In genomic region chr2:223199531-223200506, GRCh38 we compare ENCODE assay signal across 25 cellular contexts.
"Had no signal": no experiment of that assay in that cellular context is flagged by ENCODE, and none has a peak within 500 bp of the region (broad histone marks: within the 10 kb centered on the region; RNA-seq: fewer than 3 reads in every experiment).

No MANE protein-coding gene starts in this region.

- DNase-seq: activated B cell treated with CpG ODN at 0.5 μM for 24 hours; activated CD4-positive, alpha-beta T cell treated with anti-CD3 and anti-CD28 coated beads for 48 hours; activated CD4-positive, alpha-beta T cell treated with anti-CD3 and anti-CD28 coated beads, Interleukin-2, amount 50 U/mL, for 1 hour; activated CD4-positive, alpha-beta T cell treated with anti-CD3 and anti-CD28 coated beads, Interleukin-2, amount 50 U/mL, for 48 hours; activated CD8-positive, alpha-beta memory T cell treated with anti-CD3 and anti-CD28 coated beads for 24 hours; activated CD8-positive, alpha-beta T cell treated with anti-CD3 and anti-CD28 coated beads for 36 hours; activated effector memory CD4-positive, alpha-beta T cell treated with Interleukin-2 at 50 U/mL for 16 hours; activated gamma-delta T cell treated with Interleukin-2 at 50 U/mL for 16 hours; activated naive CD4-positive, alpha-beta T cell treated with anti-CD3 and anti-CD28 coated beads, Interleukin-2, amount 50 U/mL, for 16 hours; activated naive CD4-positive, alpha-beta T cell treated with Interleukin-2 at 50 U/mL for 16 hours; activated T-cell treated with anti-CD3 and anti-CD28 coated beads, Interleukin-2, amount 50 U/mL, for 4 hours; amniotic stem cell; brain microvascular endothelial cell; dorsolateral prefrontal cortex; effector memory CD8-positive, alpha-beta T cell; esophagus squamous epithelium; foreskin fibroblast; T-helper 2 cell; WERI-Rb-1 had no signal

- H3K4me1 ChIP-seq: esophagus squamous epithelium had no signal

- H3K4me1 Mint-ChIP-seq: activated B cell treated with CpG ODN at 0.5 μM for 24 hours; activated T-helper 17 cell treated with anti-CD3 and anti-CD28 coated beads, Interleukin-2, amount 50 U/mL, for 72 hours; central memory CD8-positive, alpha-beta T cell had no signal

- H3K4me3 Mint-ChIP-seq: activated B cell treated with CpG ODN at 0.5 μM for 24 hours; activated CD8-positive, alpha-beta T cell treated with anti-CD3 and anti-CD28 coated beads for 36 hours; activated naive CD8-positive, alpha-beta T cell; activated T-cell treated with anti-CD3 and anti-CD28 coated beads, Interleukin-2, amount 50 U/mL, for 4 hours; activated T-helper 17 cell treated with anti-CD3 and anti-CD28 coated beads, Interleukin-2, amount 50 U/mL, for 72 hours; central memory CD8-positive, alpha-beta T cell; dendritic cell treated with granulocyte-macrophage colony-stimulating factor and Interleukin-4, amounts not matched to agents 40 ng/mL and 50 ng/mL, for 4 days; effector memory CD8-positive, alpha-beta T cell had no signal

- H3K9me3 Mint-ChIP-seq: activated B cell treated with CpG ODN at 0.5 μM for 24 hours; activated CD8-positive, alpha-beta T cell treated with anti-CD3 and anti-CD28 coated beads for 36 hours; activated T-cell treated with anti-CD3 and anti-CD28 coated beads, Interleukin-2, amount 50 U/mL, for 4 hours; central memory CD8-positive, alpha-beta T cell had no signal

- H3K36me3 Mint-ChIP-seq: activated naive CD8-positive, alpha-beta T cell had no signal

- H3K4me3 ChIP-seq: coronary artery, esophagus squamous epithelium had no signal

- ATAC-seq: activated CD4-positive, CD25-positive, alpha-beta regulatory T cell treated with anti-CD3 and anti-CD28 coated beads, Interleukin-2, amount 50 U/mL, for 24 hours; activated CD8-positive, alpha-beta T cell treated with anti-CD3 and anti-CD28 coated beads for 36 hours; activated T-cell treated with anti-CD3 and anti-CD28 coated beads, Interleukin-2, amount 50 U/mL, for 4 hours; activated T-helper 17 cell treated with anti-CD3 and anti-CD28 coated beads, Interleukin-2, amount 50 U/mL, for 72 hours; effector memory CD8-positive, alpha-beta T cell had no signal

- H3K27me3 ChIP-seq: brain microvascular endothelial cell, dorsolateral prefrontal cortex, esophagus squamous epithelium had no signal

- H3K36me3 ChIP-seq: brain microvascular endothelial cell, esophagus squamous epithelium, WERI-Rb-1 had no signal

- H3K9me3 ChIP-seq: esophagus squamous epithelium had no signal

- H3K27me3 Mint-ChIP-seq: activated B cell treated with CpG ODN at 0.5 μM for 24 hours; activated CD8-positive, alpha-beta T cell treated with anti-CD3 and anti-CD28 coated beads for 36 hours; activated T-helper 17 cell treated with anti-CD3 and anti-CD28 coated beads, Interleukin-2, amount 50 U/mL, for 72 hours; central memory CD8-positive, alpha-beta T cell; dendritic cell treated with granulocyte-macrophage colony-stimulating factor and Interleukin-4, amounts not matched to agents 40 ng/mL and 50 ng/mL, for 4 days; effector memory CD8-positive, alpha-beta T cell had no signal

- H3K27ac Mint-ChIP-seq: activated B cell treated with CpG ODN at 0.5 μM for 24 hours; activated CD8-positive, alpha-beta T cell treated with anti-CD3 and anti-CD28 coated beads for 36 hours; activated naive CD8-positive, alpha-beta T cell; activated T-helper 17 cell treated with anti-CD3 and anti-CD28 coated beads, Interleukin-2, amount 50 U/mL, for 72 hours; dendritic cell treated with granulocyte-macrophage colony-stimulating factor and Interleukin-4, amounts not matched to agents 40 ng/mL and 50 ng/mL, for 4 days; effector memory CD8-positive, alpha-beta T cell had no signal

- H3K27ac ChIP-seq: brain microvascular endothelial cell, coronary artery, dorsolateral prefrontal cortex, esophagus squamous epithelium, WERI-Rb-1 had no signal
